Comparison of ENCODE assay signal across 7 cellular contexts in genomic region chr16:87979911-87980630, GRCh38. TPM values are rescaled to one million over a fixed set of nuclear protein-coding genes. Genes with fewer than 3 reads are reported as not detected.
"Had no signal": no experiment of that assay in that cellular context is flagged by ENCODE, and none has a peak within 500 bp of the region (broad histone marks: within the 10 kb centered on the region; RNA-seq: fewer than 3 reads in every experiment).

No MANE protein-coding gene starts in this region.

RNA-seq across cellular contexts. Expression of gene CA5A, which starts 43.7 kb away (rescaled TPM):
- total RNA-seq: esophagus muscularis mucosa, fibroblast of villous mesenchyme, left cardiac atrium, omental fat pad, subcutaneous adipose tissue, tibial nerve, vagina had no signal
